23 cellular contexts compared by ENCODE assay signal in the genomic region with DNA sequence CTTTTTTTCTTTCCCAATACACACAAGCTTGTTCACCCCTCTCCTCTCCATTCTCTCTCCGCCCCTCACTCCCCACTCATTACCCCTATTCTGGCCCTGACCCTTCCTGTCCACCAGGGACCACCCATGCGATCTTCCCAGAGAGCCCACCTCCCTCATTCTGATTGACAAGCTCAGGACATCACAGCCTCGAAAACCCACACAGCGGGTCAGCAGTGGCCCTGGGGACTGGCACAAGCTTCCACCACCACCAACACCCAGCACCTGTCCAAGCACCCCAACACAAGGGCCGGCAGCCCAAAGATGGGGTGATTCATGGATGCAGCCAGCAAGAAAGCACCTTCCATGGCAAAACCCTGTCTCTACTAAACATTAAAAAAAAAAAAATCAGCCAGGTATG.
"Had no signal": no experiment of that assay in that cellular context is flagged by ENCODE, and none has a peak within 500 bp of the region (broad histone marks: within the 10 kb centered on the region; RNA-seq: fewer than 3 reads in every experiment).

No MANE protein-coding gene starts in this region.

- H3K4me1 ChIP-seq: colonic mucosa, psoas muscle had no signal

- ATAC-seq: lower lobe of right lung; psoas muscle; right cardiac atrium; stimulated activated effector memory CD8-positive, alpha-beta T cell treated with anti-CD3 and anti-CD28 coated beads, Interleukin-12 subunit alpha, Interleukin-12 subunit beta, amount 100 ng/mL, for 72 hours; WTC11 had no signal

- H3K27ac Mint-ChIP-seq: activated CD4-positive, alpha-beta memory T cell treated with anti-CD3 and anti-CD28 coated beads for 36 hours; activated T-cell treated with anti-CD3 and anti-CD28 coated beads, Interleukin-2, amount 50 U/mL, for 24 hours; activated T-helper 2 cell treated with anti-CD3 and anti-CD28 coated beads, Interferon-gamma antibody, Interleukin-2, Interleukin-4, amounts not matched to agents 10 μg/mL and 5 μg/mL and 100 μg/mL, durations not matched to agents 14 hours and 24 hours and 36 hours; endodermal cell; nephron progenitor cell; stimulated activated effector memory CD8-positive, alpha-beta T cell treated with anti-CD3 and anti-CD28 coated beads, Interleukin-12 subunit alpha, Interleukin-12 subunit beta, amount 100 ng/mL, for 72 hours; WTC11 had no signal

- H3K36me3 ChIP-seq: brain microvascular endothelial cell, colonic mucosa, lower lobe of right lung had no signal

- DNase-seq: activated CD4-positive, alpha-beta memory T cell treated with anti-CD3 and anti-CD28 coated beads for 36 hours; activated CD4-positive, alpha-beta T cell treated with anti-CD3 and anti-CD28 coated beads for 4 hours; activated naive CD4-positive, alpha-beta T cell treated with Interleukin-2 at 50 U/mL for 16 hours; activated T-cell treated with anti-CD3 and anti-CD28 coated beads, Interleukin-2, amount 50 U/mL, for 24 hours; anterior cingulate cortex; brain microvascular endothelial cell; colonic mucosa; foreskin melanocyte; hypothalamus; islet precursor cell; lower lobe of right lung; nephron progenitor cell; psoas muscle; right cardiac atrium; stimulated activated CD4-positive, alpha-beta T cell treated with anti-CD3 and anti-CD28 coated beads, Interleukin-4, amount 100 ng/mL, for 24 hours had no signal

- H3K9me3 Mint-ChIP-seq: activated T-cell treated with anti-CD3 and anti-CD28 coated beads, Interleukin-2, amount 50 U/mL, for 24 hours; endodermal cell; stimulated activated effector memory CD8-positive, alpha-beta T cell treated with anti-CD3 and anti-CD28 coated beads, Interleukin-12 subunit alpha, Interleukin-12 subunit beta, amount 100 ng/mL, for 72 hours had no signal

- H3K9me3 ChIP-seq: colonic mucosa, lower lobe of right lung, psoas muscle had no signal

- FAIRE-seq: TTC549 had no signal

- H3K27ac ChIP-seq: brain microvascular endothelial cell, colonic mucosa, lower lobe of right lung, psoas muscle, skin epidermis had no signal

- H3K4me3 ChIP-seq: colonic mucosa, lower lobe of right lung, psoas muscle, skin epidermis had no signal

- H3K36me3 Mint-ChIP-seq: stimulated activated effector memory CD8-positive, alpha-beta T cell treated with anti-CD3 and anti-CD28 coated beads, Interleukin-12 subunit alpha, Interleukin-12 subunit beta, amount 100 ng/mL, for 72 hours; WTC11 had no signal

- H3K4me3 Mint-ChIP-seq: activated CD4-positive, alpha-beta memory T cell treated with anti-CD3 and anti-CD28 coated beads for 36 hours; activated T-cell treated with anti-CD3 and anti-CD28 coated beads, Interleukin-2, amount 50 U/mL, for 24 hours; central memory CD8-positive, alpha-beta T cell; endodermal cell; mesothelial cell of epicardium; nephron progenitor cell; stimulated activated effector memory CD8-positive, alpha-beta T cell treated with anti-CD3 and anti-CD28 coated beads, Interleukin-12 subunit alpha, Interleukin-12 subunit beta, amount 100 ng/mL, for 72 hours; WTC11 had no signal

- H3K27me3 ChIP-seq: brain microvascular endothelial cell, colonic mucosa had no signal

- H3K4me1 Mint-ChIP-seq: endodermal cell had no signal
